36 cellular contexts compared by ENCODE assay signal in the genomic region with DNA sequence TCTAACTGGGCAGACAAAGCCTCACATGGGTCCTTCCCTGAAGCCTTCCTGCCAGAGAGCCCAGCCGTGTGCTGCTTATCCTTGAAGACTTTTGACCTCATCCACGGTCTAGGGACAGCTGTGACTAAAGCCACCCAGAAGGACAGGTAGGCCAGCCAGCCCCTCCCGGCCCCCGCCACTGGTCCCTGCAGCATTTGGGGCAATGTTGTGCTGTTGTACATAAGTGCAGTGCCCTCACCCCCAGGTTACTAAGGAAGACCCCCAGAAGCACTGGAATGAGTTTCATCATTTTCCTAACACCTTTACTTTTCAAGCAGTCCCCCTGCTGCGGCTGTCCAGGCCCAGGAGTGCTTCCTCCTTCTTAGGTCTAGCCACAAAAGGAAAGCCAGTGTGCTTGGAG. TPM values are rescaled to one million over a fixed set of nuclear protein-coding genes. Genes with fewer than 3 reads are reported as not detected.
"Had no signal": no experiment of that assay in that cellular context is flagged by ENCODE, and none has a peak within 500 bp of the region (broad histone marks: within the 10 kb centered on the region; RNA-seq: fewer than 3 reads in every experiment).

No MANE protein-coding gene starts in this region.

- H3K4me3 Mint-ChIP-seq: activated B cell treated with CpG ODN at 0.5 μM for 24 hours; activated CD4-positive, alpha-beta memory T cell treated with anti-CD3 and anti-CD28 coated beads for 36 hours; activated CD8-positive, alpha-beta T cell treated with anti-CD3 and anti-CD28 coated beads for 36 hours; activated naive CD4-positive, alpha-beta T cell treated with anti-CD3 and anti-CD28 coated beads, Interleukin-2, amount 10 ng/mL, durations not matched to agents 7 days and 5 days; activated naive CD4-positive, alpha-beta T cell treated with anti-CD3 and anti-CD28 coated beads, Interleukin-2, amount 50 U/mL, for 24 hours; activated naive CD8-positive, alpha-beta T cell; activated naive CD8-positive, alpha-beta T cell treated with anti-CD3 and anti-CD28 coated beads, Interleukin-2, amount 10 ng/mL, durations not matched to agents 7 days and 5 days; activated naive CD8-positive, alpha-beta T cell treated with anti-CD3 and anti-CD28 coated beads, Interleukin-2, amount 50 U/mL, for 24 hours; activated T-cell treated with anti-CD3 and anti-CD28 coated beads, Interleukin-2, amount 50 U/mL, for 4 hours; activated T-cell treated with anti-CD3 and anti-CD28 coated beads, Interleukin-2, amount 50 U/mL, for 72 hours; activated T-helper 1 cell treated with anti-CD3 and anti-CD28 coated beads, Interleukin-12 subunit alpha, Interleukin-12 subunit beta, Interleukin-2, Interleukin-4 antibody, amounts not matched to agents 30 ng/mL and 10 ng/mL and 1 ng/mL, durations not matched to agents 14 hours and 24 hours and 36 hours; activated T-helper 17 cell treated with anti-CD3 and anti-CD28 coated beads, Interleukin-2, amount 50 U/mL, for 72 hours; brain; central memory CD8-positive, alpha-beta T cell; T-helper 1 cell treated with Interleukin-12 subunit alpha and Interleukin-12 subunit beta and Interleukin-4 antibody, amounts not matched to agents 30 μg/mL and 1 μg/mL, for 36 hours; T-helper 2 cell treated with Interferon-gamma antibody and Interleukin-4, amounts not matched to agents 5 μg/mL and 100 μg/mL, for 36 hours had no signal

- H3K27ac ChIP-seq: ascending aorta, cardiac muscle cell, VCaP had no signal

- H3K27me3 Mint-ChIP-seq: activated B cell treated with CpG ODN at 0.5 μM for 24 hours; activated CD4-positive, alpha-beta memory T cell treated with anti-CD3 and anti-CD28 coated beads for 36 hours; activated naive CD4-positive, alpha-beta T cell treated with anti-CD3 and anti-CD28 coated beads, Interleukin-2, amount 10 ng/mL, durations not matched to agents 7 days and 5 days; activated naive CD4-positive, alpha-beta T cell treated with anti-CD3 and anti-CD28 coated beads, Interleukin-2, amount 50 U/mL, for 24 hours; activated naive CD8-positive, alpha-beta T cell; activated naive CD8-positive, alpha-beta T cell treated with anti-CD3 and anti-CD28 coated beads, Interleukin-2, amount 10 ng/mL, durations not matched to agents 7 days and 5 days; activated naive CD8-positive, alpha-beta T cell treated with anti-CD3 and anti-CD28 coated beads, Interleukin-2, amount 50 U/mL, for 24 hours; activated T-helper 17 cell treated with anti-CD3 and anti-CD28 coated beads, Interleukin-2, amount 50 U/mL, for 72 hours; brain; central memory CD8-positive, alpha-beta T cell had no signal

- H3K4me1 Mint-ChIP-seq: activated B cell treated with CpG ODN at 0.5 μM for 24 hours; activated naive CD4-positive, alpha-beta T cell treated with anti-CD3 and anti-CD28 coated beads, Interleukin-2, amount 10 ng/mL, durations not matched to agents 7 days and 5 days; activated naive CD4-positive, alpha-beta T cell treated with anti-CD3 and anti-CD28 coated beads, Interleukin-2, amount 50 U/mL, for 24 hours; activated naive CD8-positive, alpha-beta T cell treated with anti-CD3 and anti-CD28 coated beads, Interleukin-2, amount 10 ng/mL, durations not matched to agents 7 days and 5 days; activated naive CD8-positive, alpha-beta T cell treated with anti-CD3 and anti-CD28 coated beads, Interleukin-2, amount 50 U/mL, for 24 hours; brain; central memory CD8-positive, alpha-beta T cell had no signal

- H3K27me3 ChIP-seq: ascending aorta, cardiac muscle cell had no signal

- DNase-seq: activated B cell treated with CpG ODN at 0.5 μM for 24 hours; activated CD4-positive, alpha-beta memory T cell treated with anti-CD3 and anti-CD28 coated beads for 36 hours; activated CD4-positive, alpha-beta T cell treated with anti-CD3 and anti-CD28 coated beads for 48 hours; activated CD4-positive, alpha-beta T cell treated with anti-CD3 and anti-CD28 coated beads, Interleukin-2, amount 50 U/mL, for 1 hour; activated CD4-positive, alpha-beta T cell treated with anti-CD3 and anti-CD28 coated beads, Interleukin-2, amount 50 U/mL, for 4 hours; activated CD4-positive, CD25-positive, alpha-beta regulatory T cell treated with anti-CD3 and anti-CD28 coated beads, Interleukin-2, amount 50 U/mL, for 72 hours; activated CD8-positive, alpha-beta memory T cell treated with anti-CD3 and anti-CD28 coated beads, Interleukin-2, amount 50 U/mL, for 4 hours; activated CD8-positive, alpha-beta T cell treated with anti-CD3 and anti-CD28 coated beads for 36 hours; activated gamma-delta T cell; activated naive CD4-positive, alpha-beta T cell treated with anti-CD3 and anti-CD28 coated beads, Interleukin-2, amount 10 ng/mL, durations not matched to agents 7 days and 5 days; activated naive CD4-positive, alpha-beta T cell treated with Interleukin-2 at 50 U/mL for 16 hours; activated naive CD8-positive, alpha-beta T cell treated with anti-CD3 and anti-CD28 coated beads, Interleukin-2, amount 10 ng/mL, durations not matched to agents 7 days and 5 days; activated naive CD8-positive, alpha-beta T cell treated with anti-CD3 and anti-CD28 coated beads, Interleukin-2, amount 50 U/mL, for 24 hours; activated T-cell treated with anti-CD3 and anti-CD28 coated beads for 4 hours; activated T-cell treated with anti-CD3 and anti-CD28 coated beads, Interleukin-2, amount 50 U/mL, for 1 hour; activated T-cell treated with anti-CD3 and anti-CD28 coated beads, Interleukin-2, amount 50 U/mL, for 4 hours; activated T-cell treated with anti-CD3 and anti-CD28 coated beads, Interleukin-2, amount 50 U/mL, for 72 hours; amygdala; anterior cingulate cortex; cerebellar nuclear complex; T-helper 1 cell; T-helper 2 cell; T-helper 9 cell had no signal

- H3K9me3 Mint-ChIP-seq: activated B cell treated with CpG ODN at 0.5 μM for 24 hours; activated naive CD4-positive, alpha-beta T cell treated with anti-CD3 and anti-CD28 coated beads, Interleukin-2, amount 10 ng/mL, durations not matched to agents 7 days and 5 days; activated naive CD4-positive, alpha-beta T cell treated with anti-CD3 and anti-CD28 coated beads, Interleukin-2, amount 50 U/mL, for 24 hours; activated naive CD8-positive, alpha-beta T cell treated with anti-CD3 and anti-CD28 coated beads, Interleukin-2, amount 10 ng/mL, durations not matched to agents 7 days and 5 days; activated naive CD8-positive, alpha-beta T cell treated with anti-CD3 and anti-CD28 coated beads, Interleukin-2, amount 50 U/mL, for 24 hours; activated T-cell treated with anti-CD3 and anti-CD28 coated beads, Interleukin-2, amount 50 U/mL, for 72 hours; activated T-helper 1 cell treated with anti-CD3 and anti-CD28 coated beads, Interleukin-12 subunit alpha, Interleukin-12 subunit beta, Interleukin-2, Interleukin-4 antibody, amounts not matched to agents 30 ng/mL and 10 ng/mL and 1 ng/mL, durations not matched to agents 14 hours and 24 hours and 36 hours; activated T-helper 17 cell treated with anti-CD3 and anti-CD28 coated beads, Interleukin-2, amount 50 U/mL, for 72 hours; central memory CD8-positive, alpha-beta T cell; T-helper 1 cell treated with Interleukin-12 subunit alpha and Interleukin-12 subunit beta and Interleukin-4 antibody, amounts not matched to agents 30 μg/mL and 1 μg/mL, for 36 hours; T-helper 2 cell treated with Interferon-gamma antibody and Interleukin-4, amounts not matched to agents 5 μg/mL and 100 μg/mL, for 36 hours had no signal

- H3K4me1 ChIP-seq: ascending aorta had no signal

- H3K27ac Mint-ChIP-seq: activated B cell treated with CpG ODN at 0.5 μM for 24 hours; activated CD4-positive, alpha-beta memory T cell treated with anti-CD3 and anti-CD28 coated beads for 36 hours; activated CD8-positive, alpha-beta T cell treated with anti-CD3 and anti-CD28 coated beads for 36 hours; activated naive CD4-positive, alpha-beta T cell treated with anti-CD3 and anti-CD28 coated beads, Interleukin-2, amount 10 ng/mL, durations not matched to agents 7 days and 5 days; activated naive CD4-positive, alpha-beta T cell treated with anti-CD3 and anti-CD28 coated beads, Interleukin-2, amount 50 U/mL, for 24 hours; activated naive CD8-positive, alpha-beta T cell; activated naive CD8-positive, alpha-beta T cell treated with anti-CD3 and anti-CD28 coated beads, Interleukin-2, amount 10 ng/mL, durations not matched to agents 7 days and 5 days; activated naive CD8-positive, alpha-beta T cell treated with anti-CD3 and anti-CD28 coated beads, Interleukin-2, amount 50 U/mL, for 24 hours; activated T-cell treated with anti-CD3 and anti-CD28 coated beads, Interleukin-2, amount 50 U/mL, for 72 hours; activated T-helper 1 cell treated with anti-CD3 and anti-CD28 coated beads, Interleukin-12 subunit alpha, Interleukin-12 subunit beta, Interleukin-2, Interleukin-4 antibody, amounts not matched to agents 30 ng/mL and 10 ng/mL and 1 ng/mL, durations not matched to agents 14 hours and 24 hours and 36 hours; activated T-helper 17 cell treated with anti-CD3 and anti-CD28 coated beads, Interleukin-2, amount 50 U/mL, for 72 hours; T-helper 1 cell treated with Interleukin-12 subunit alpha and Interleukin-12 subunit beta and Interleukin-4 antibody, amounts not matched to agents 30 μg/mL and 1 μg/mL, for 36 hours; T-helper 2 cell treated with Interferon-gamma antibody and Interleukin-4, amounts not matched to agents 5 μg/mL and 100 μg/mL, for 36 hours had no signal

- ATAC-seq: activated CD8-positive, alpha-beta T cell treated with anti-CD3 and anti-CD28 coated beads for 36 hours; activated naive CD8-positive, alpha-beta T cell treated with anti-CD3 and anti-CD28 coated beads, Interleukin-2, amount 50 U/mL, for 24 hours; activated T-cell treated with anti-CD3 and anti-CD28 coated beads, Interleukin-2, amount 50 U/mL, for 4 hours; activated T-cell treated with anti-CD3 and anti-CD28 coated beads, Interleukin-2, amount 50 U/mL, for 72 hours; activated T-helper 17 cell treated with anti-CD3 and anti-CD28 coated beads, Interleukin-2, amount 50 U/mL, for 72 hours had no signal

- H3K4me3 ChIP-seq: ascending aorta, cardiac muscle cell had no signal

RNA-seq across cellular contexts. Expression of a gene that starts 45.5 kb away (rescaled TPM):
- total RNA-seq: activated B cell treated with CpG ODN at 0.5 μM for 24 hours; activated CD4-positive, alpha-beta memory T cell treated with anti-CD3 and anti-CD28 coated beads for 36 hours; activated CD8-positive, alpha-beta memory T cell treated with anti-CD3 and anti-CD28 coated beads for 36 hours; activated CD8-positive, alpha-beta T cell treated with anti-CD3 and anti-CD28 coated beads for 36 hours; activated naive CD8-positive, alpha-beta T cell treated with anti-CD3 and anti-CD28 coated beads, Interleukin-2, amount 10 ng/mL, durations not matched to agents 7 days and 5 days; activated T-cell treated with anti-CD3 and anti-CD28 coated beads, Interleukin-2, amount 50 U/mL, for 4 hours; activated T-cell treated with anti-CD3 and anti-CD28 coated beads, Interleukin-2, amount 50 U/mL, for 72 hours; activated T-helper 1 cell treated with anti-CD3 and anti-CD28 coated beads, Interleukin-12 subunit alpha, Interleukin-12 subunit beta, Interleukin-2, Interleukin-4 antibody, amounts not matched to agents 30 ng/mL and 10 ng/mL and 1 ng/mL, durations not matched to agents 14 hours and 24 hours and 36 hours; activated T-helper 17 cell treated with anti-CD3 and anti-CD28 coated beads, Interleukin-2, amount 50 U/mL, for 72 hours; ascending aorta; bronchial epithelial cell; cardiac muscle cell had no signal
- polyA plus RNA-seq: cardiac muscle cell had no signal
